In genomic region chr12:53048780-53049401, GRCh38 we compare ENCODE assay signal across 8 cellular contexts. TPM values are rescaled to one million over a fixed set of nuclear protein-coding genes. Genes with fewer than 3 reads are reported as not detected.
A peak's percentile ranks its signal among the peaks of the same experiment; 100 is the strongest.
DNase-seq lines count a peak whose midpoint lies in the region; ATAC-seq and TF ChIP-seq lines count a peak whose summit lies in the region.

No MANE protein-coding gene starts in this region.

- no peaks in the 10 kb centered on the region for H3K9me3 ChIP-seq in IMR-90 (ENCODE audit: control insufficient read depth, insufficient read depth, low read length)
- H3K9me3 ChIP-seq in left lung = no peaks in the 10 kb centered on the region
- H3K9me3 ChIP-seq in thymus (ENCODE audit: control insufficient read depth) = no peaks in the 10 kb centered on the region
- no peaks in the 10 kb centered on the region for H3K9me3 ChIP-seq in effector memory CD4-positive, alpha-beta T cell (ENCODE audit: control insufficient read depth, low read length)

- dilution Hi-C loops in IMR-90 (cut with HindIII; ENCODE audit: low sequenced_read_pairs, unreplicated experiment) = no loop called here

- peak overlapping the region; percentile 80 for H3K23ac ChIP-seq in IMR-90 (ENCODE audit: low read depth, low read length)

- peak overlapping the region; percentile 99 for H4K91ac ChIP-seq in IMR-90 (ENCODE audit: insufficient read depth, low read depth, low read length)

- H2AK9ac ChIP-seq in IMR-90 (replicated peaks; ENCODE audit: low read depth, low read length, poor library complexity) = peak overlapping the region; percentile 100

- ATAC-seq in IMR-90 (ENCODE audit: low read depth) = peak; percentile 0; the same call in 1 of the 2 replicates
- ATAC-seq in left lung = no peak

- H2AFZ ChIP-seq in IMR-90 (replicated peaks; ENCODE audit: low read length, poor library complexity) = peak overlapping the region; percentile 90

- H3K14ac ChIP-seq in IMR-90 (replicated peaks; ENCODE audit: low read depth, low read length) = peak overlapping the region; percentile 98

- POLR2A ChIA-PET in IMR-90 (lab: Charles Lee; ENCODE audit: unreplicated experiment) = interaction anchor here (0.5 to 2.1 kb wide), 2 partner anchors 30 to 131 kb away, joined by 4 to 7 read pairs; partner anchors contain the start of genes SPRYD3 and ZNF740

- H3K9ac ChIP-seq in IMR-90 (ENCODE audit: low read depth, low read length) = peak overlapping the region; percentile 87

- peaks cover 15 to 83% of the 10 kb centered on the region in 2 experiments; a peak in 3 of 4 replicates for H3K79me1 ChIP-seq in IMR-90 (ENCODE audit: low read depth in 1 of 2, low read length in 2 of 2)

- peak overlapping the region; percentile 97 for H2BK15ac ChIP-seq in IMR-90 (ENCODE audit: low read depth, low read length)

- no peak for TF ChIP-seq POLR2A in IMR-90 (IDR thresholded peaks at IDR 0.05; ENCODE audit: low read depth, low read length)

- peaks cover 22% of the 10 kb centered on the region for H4K20me1 ChIP-seq in IMR-90 (ENCODE audit: insufficient read depth, low read length)

- H4K8ac ChIP-seq in IMR-90 (ENCODE audit: low read depth in 2 of 2, low read length in 2 of 2) = peak overlapping the region; percentile 84 to 89

- H3K27ac ChIP-seq in IMR-90 (ENCODE audit: insufficient read depth, low read length) = peak overlapping the region; percentile 99
- H3K27ac ChIP-seq in caudate nucleus (ENCODE audit: low read depth, low read length) = peak overlapping the region; percentile 99
- H3K27ac ChIP-seq in left lung = peak overlapping the region; percentile 88 to 96
- peak overlapping the region; percentile 68 for H3K27ac ChIP-seq in thymus (ENCODE audit: low read depth)
- H3K27ac ChIP-seq in effector memory CD4-positive, alpha-beta T cell (ENCODE audit: insufficient read depth, low read length, poor library complexity, severe bottlenecking) = no peak overlapping the region

- TF ChIP-seq CTCF in IMR-90 (conservative IDR thresholded peaks at IDR 0.05; ENCODE audit: low read depth, low read length) (no peak), left lung (IDR thresholded peaks at IDR 0.05) (no peak)

- intact Hi-C loops in IMR-90 (cut with micrococcal nuclease) (no loop called here), left lung (cut with DNase I) (no loop called here)

- H2BK120ac ChIP-seq in IMR-90 (ENCODE audit: low read depth, low read length) = peak overlapping the region; percentile 99

- peak overlapping the region; percentile 100 for H3K4ac ChIP-seq in IMR-90 (ENCODE audit: low read depth, low read length)

- peak overlapping the region; percentile 99 for H2BK5ac ChIP-seq in IMR-90 (ENCODE audit: low read depth, low read length, poor library complexity, severe bottlenecking)

- peak; percentile 62 for DNase-seq in IMR-90
- DNase-seq in caudate nucleus (lab: John Stamatoyannopoulos, UW) = peak in 6 of 61 donors; percentile 20 to 66 (median 44)
- DNase-seq in left lung = no peak
- no peak for DNase-seq in effector memory CD4-positive, alpha-beta T cell
- DNase-seq in cerebellum (ENCODE audit: low spot score) = no peak
- DNase-seq in activated naive CD4-positive, alpha-beta T cell (lab: John Stamatoyannopoulos, UW) = no peak
- no peak for DNase-seq in activated CD4-positive, alpha-beta T cell treated with anti-CD3 and anti-CD28 coated beads for 48 hours

- H3K4me1 ChIP-seq in IMR-90 (ENCODE audit: control insufficient read depth, insufficient read depth, low read length) (peaks cover 52% of the 10 kb centered on the region), left lung (peaks cover 55 to 64% of the 10 kb centered on the region in 2 donors), thymus (ENCODE audit: control insufficient read depth, insufficient read depth, low read length) (peaks cover 6% of the 10 kb centered on the region)
- H3K4me1 ChIP-seq in effector memory CD4-positive, alpha-beta T cell (ENCODE audit: control insufficient read depth, insufficient read depth, low read length, poor library complexity, severe bottlenecking) = peaks cover 10% of the 10 kb centered on the region

- H4K5ac ChIP-seq in IMR-90 (ENCODE audit: low read depth, low read length) = peak overlapping the region; percentile 98

- H3K9me1 ChIP-seq in IMR-90 (ENCODE audit: insufficient read depth, low read length) = peaks cover 35% of the 10 kb centered on the region

- peak overlapping the region; percentile 93 for H2BK20ac ChIP-seq in IMR-90 (ENCODE audit: low read depth, low read length)

- in situ Hi-C loops in IMR-90 (cut with MboI; ENCODE audit: low sequenced_read_pairs) = no loop called here

- TF ChIP-seq RAD21 in IMR-90 (IDR thresholded peaks at IDR 0.05; ENCODE audit: low read length) = no peak

- H3K56ac ChIP-seq in IMR-90 (ENCODE audit: extremely low read depth, insufficient read depth, low read length) = peak overlapping the region; percentile 87

- H3K18ac ChIP-seq in IMR-90 (ENCODE audit: low read depth, low read length) = peak overlapping the region; percentile 96

- CTCF ChIA-PET in IMR-90 (lab: Yijun Ruan, JAX) = interaction anchor here (0.5 to 2.4 kb wide), 3 partner anchors 50 to 149 kb away, joined by 5 to 6 read pairs (median 5); no protein-coding TSS in a partner anchor

- WGBS in IMR-90 (ENCODE audit: extremely low coverage in 2 of 2, insufficient read length in 1 of 2), 2 experiments = 0% methylated on average over 1 of the region's 6 CpGs; no CpG with 5 or more reads in 1 of the 2 experiments
- WGBS in thymus = 94% methylated on average over 6 of the region's 6 CpGs

- H3K4me3 ChIP-seq in IMR-90 (ENCODE audit: insufficient read depth, low read depth, low read length) = peak overlapping the region; percentile 57
- H3K4me3 ChIP-seq in left lung = peak overlapping the region; percentile 59 to 68
- H3K4me3 ChIP-seq in thymus (ENCODE audit: low read length) = no peak overlapping the region
- H3K4me3 ChIP-seq in effector memory CD4-positive, alpha-beta T cell (ENCODE audit: insufficient read depth, low read depth, low read length, poor library complexity, severe bottlenecking) = no peak overlapping the region

- BruUV-seq in IMR-90 (replicated peaks; lab: Mats Ljungman, UMichigan) = no TSS peak

- peak overlapping the region; percentile 67 for H3K4me2 ChIP-seq in IMR-90 (ENCODE audit: low read depth, low read length)

- no peaks in the 10 kb centered on the region for H3K27me3 ChIP-seq in IMR-90 (ENCODE audit: control insufficient read depth, insufficient read depth, low read length)
- H3K27me3 ChIP-seq in left lung = peaks cover 0 to 10% of the 10 kb centered on the region in 2 donors
- no peaks in the 10 kb centered on the region for H3K27me3 ChIP-seq in thymus (ENCODE audit: control insufficient read depth, insufficient read depth)
- no peaks in the 10 kb centered on the region for H3K27me3 ChIP-seq in effector memory CD4-positive, alpha-beta T cell (replicated peaks; ENCODE audit: control insufficient read depth, insufficient read depth, low read length, poor library complexity, severe bottlenecking)

- H3K36me3 ChIP-seq in IMR-90 (ENCODE audit: control insufficient read depth, insufficient read depth, low read length) (peaks cover 15% of the 10 kb centered on the region; the same call in 1 of the 2 replicates), left lung (no peaks in the 10 kb centered on the region), thymus (ENCODE audit: control insufficient read depth, insufficient read depth) (no peaks in the 10 kb centered on the region)
- H3K36me3 ChIP-seq in effector memory CD4-positive, alpha-beta T cell (ENCODE audit: control insufficient read depth, insufficient read depth, low read length) = no peaks in the 10 kb centered on the region

- peak overlapping the region; percentile 100 for H2AK5ac ChIP-seq in IMR-90 (ENCODE audit: low read depth, low read length)

TF ChIP-seq in IMR-90, 13 proteins besides CTCF, POLR2A, EP300 and RAD21:
- peak; percentile 71; the same call in 1 of the 2 replicates for TF ChIP-seq MAZ (IDR thresholded peaks at IDR 0.05; ENCODE audit: borderline replicate concordance, low read depth, low read length)
- TF ChIP-seq NFE2L2 (IDR thresholded peaks at IDR 0.05; ENCODE audit: low read depth, low read length) = no peak

RNA-seq across cellular contexts. Expression of gene TNS2, which starts 1.0 kb away (rescaled TPM):
- 10.4 and 10.6 TPM in 2 replicates for total RNA-seq in IMR-90 (2012; rRNA removed)
- 67.2 and 68.0 TPM in 2 replicates for polyA plus RNA-seq in IMR-90 (2012; rRNA removed)
- 18.8 and 35.8 TPM in 2 replicates for polyA plus RNA-seq in IMR-90 (2012; cell fraction: cytosol; rRNA removed)
- 243 and 578 TPM in 2 replicates for polyA plus RNA-seq in IMR-90 (2012; cell fraction: nucleus; rRNA removed; ENCODE audit: low replicate concordance)
- total RNA-seq in left lung = 100 to 1,000 TPM; 112 to 129 TPM
- 40.4 TPM for polyA plus RNA-seq in thymus
- total RNA-seq in cerebellum = 26.7 TPM

RNA-seq across cellular contexts. Expression of gene SPRYD3, which starts 30.3 kb away (rescaled TPM):
- 21.7 and 25.6 TPM in 2 replicates for total RNA-seq in IMR-90 (2012; rRNA removed)
- polyA plus RNA-seq in IMR-90 (2012; rRNA removed) = 27.8 and 28.8 TPM in 2 replicates
- 20.9 and 26.7 TPM in 2 replicates for polyA plus RNA-seq in IMR-90 (2012; cell fraction: cytosol; rRNA removed)
- 24.4 and 31.3 TPM in 2 replicates for polyA plus RNA-seq in IMR-90 (2012; cell fraction: nucleus; rRNA removed; ENCODE audit: low replicate concordance)
- 10 to 100 TPM; 36.4 to 41.4 TPM for total RNA-seq in left lung
- 17.3 TPM for polyA plus RNA-seq in thymus
- total RNA-seq in cerebellum = 16.0 TPM

RNA-seq across cellular contexts. Expression of gene EIF4B, which starts 42.6 kb away (rescaled TPM):
- 671 and 1,144 TPM in 2 replicates for total RNA-seq in IMR-90 (2012; rRNA removed)
- 227 and 313 TPM in 2 replicates for polyA plus RNA-seq in IMR-90 (2012; rRNA removed)
- polyA plus RNA-seq in IMR-90 (2012; cell fraction: cytosol; rRNA removed) = 54.7 and 79.0 TPM in 2 replicates
- 40.3 and 157 TPM in 2 replicates for polyA plus RNA-seq in IMR-90 (2012; cell fraction: nucleus; rRNA removed; ENCODE audit: low replicate concordance)
- total RNA-seq in left lung = 100 to 1,000 TPM; 326 to 378 TPM
- 148 TPM for polyA plus RNA-seq in thymus
- total RNA-seq in cerebellum = 410 TPM

RNA-seq across cellular contexts. Expression of gene IGFBP6, which starts 48.6 kb away (rescaled TPM):
- total RNA-seq in IMR-90 (2012; rRNA removed) (124 and 140 TPM in 2 replicates), left lung (10 to 100 TPM; 25.4 to 29.1 TPM), cerebellum (5.5 TPM)
- polyA plus RNA-seq in IMR-90 (2012; rRNA removed) (337 and 373 TPM in 2 replicates), thymus (27.4 TPM)
- 592 and 623 TPM in 2 replicates for polyA plus RNA-seq in IMR-90 (2012; cell fraction: cytosol; rRNA removed)
- 90.7 and 186 TPM in 2 replicates for polyA plus RNA-seq in IMR-90 (2012; cell fraction: nucleus; rRNA removed; ENCODE audit: low replicate concordance)

RNA-seq across cellular contexts. Expression of gene SOAT2, which starts 54.4 kb away (rescaled TPM):
- total RNA-seq in IMR-90 (2012; rRNA removed) = under 0.01 and 0.18 TPM in 2 replicates
- 0.39 and 0.55 TPM in 2 replicates for polyA plus RNA-seq in IMR-90 (2012; rRNA removed)
- polyA plus RNA-seq in IMR-90 (2012; cell fraction: cytosol; rRNA removed) = 0.18 and 0.27 TPM in 2 replicates
- polyA plus RNA-seq in IMR-90 (2012; cell fraction: nucleus; rRNA removed; ENCODE audit: low replicate concordance) = 0.52 and 1.3 TPM in 2 replicates
- total RNA-seq in left lung = not detected
- polyA plus RNA-seq in thymus = 0.71 TPM
- 0.27 TPM for total RNA-seq in cerebellum

Comparison
In these comparisons a context has a peak if more than half of its experiments do, and no peak if none do; other contexts are left out.
1. H3K4me3 ChIP-seq: peak in IMR-90 (single experiment) and left lung (2 of 2); none in thymus (single experiment) and effector memory CD4-positive, alpha-beta T cell (single experiment).